ENCODE assay signal across 2 cellular contexts in the genomic region with DNA sequence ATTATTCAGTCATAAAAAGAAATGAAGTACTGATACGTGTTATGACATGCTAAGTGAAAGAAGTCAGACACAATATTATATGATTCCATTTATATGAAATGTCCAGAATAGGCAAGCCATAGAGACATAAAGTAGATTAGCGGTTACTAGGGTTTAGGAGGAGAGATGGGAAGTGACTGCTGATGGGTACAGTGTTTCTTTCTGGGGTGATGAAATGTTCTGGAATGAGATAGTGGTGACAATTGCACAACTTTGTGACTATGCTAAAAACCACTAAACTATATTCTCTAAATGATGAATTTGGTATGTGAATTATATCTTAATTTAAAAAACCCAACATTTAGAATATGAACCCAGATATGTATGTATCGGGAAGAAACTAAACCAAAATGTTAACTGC.
TF ChIP-seq lines count a peak whose summit lies in the region.

No MANE protein-coding gene starts in this region.

TF ChIP-seq in liver, 16 proteins besides CTCF, POLR2A, EP300 and RAD21:
- TF ChIP-seq, protein P1, sequence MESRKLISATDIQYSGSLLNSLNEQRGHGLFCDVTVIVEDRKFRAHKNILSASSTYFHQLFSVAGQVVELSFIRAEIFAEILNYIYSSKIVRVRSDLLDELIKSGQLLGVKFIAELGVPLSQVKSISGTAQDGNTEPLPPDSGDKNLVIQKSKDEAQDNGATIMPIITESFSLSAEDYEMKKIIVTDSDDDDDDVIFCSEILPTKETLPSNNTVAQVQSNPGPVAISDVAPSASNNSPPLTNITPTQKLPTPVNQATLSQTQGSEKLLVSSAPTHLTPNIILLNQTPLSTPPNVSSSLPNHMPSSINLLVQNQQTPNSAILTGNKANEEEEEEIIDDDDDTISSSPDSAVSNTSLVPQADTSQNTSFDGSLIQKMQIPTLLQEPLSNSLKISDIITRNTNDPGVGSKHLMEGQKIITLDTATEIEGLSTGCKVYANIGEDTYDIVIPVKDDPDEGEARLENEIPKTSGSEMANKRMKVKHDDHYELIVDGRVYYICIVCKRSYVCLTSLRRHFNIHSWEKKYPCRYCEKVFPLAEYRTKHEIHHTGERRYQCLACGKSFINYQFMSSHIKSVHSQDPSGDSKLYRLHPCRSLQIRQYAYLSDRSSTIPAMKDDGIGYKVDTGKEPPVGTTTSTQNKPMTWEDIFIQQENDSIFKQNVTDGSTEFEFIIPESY (IDR thresholded peaks at IDR 0.05) = peak; percentile 19
- no peak for TF ChIP-seq YY1 (IDR thresholded peaks at IDR 0.05)
- TF ChIP-seq, protein P2, sequence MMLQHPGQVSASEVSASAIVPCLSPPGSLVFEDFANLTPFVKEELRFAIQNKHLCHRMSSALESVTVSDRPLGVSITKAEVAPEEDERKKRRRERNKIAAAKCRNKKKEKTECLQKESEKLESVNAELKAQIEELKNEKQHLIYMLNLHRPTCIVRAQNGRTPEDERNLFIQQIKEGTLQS (IDR thresholded peaks at IDR 0.05) = peak; percentile 62

TF ChIP-seq in HepG2, 621 proteins besides CTCF, POLR2A, EP300 and RAD21:
- no peak for TF ChIP-seq ZFP36 (IDR thresholded peaks at IDR 0.05; ENCODE audit: borderline replicate concordance, low read depth, low read length, partially characterized antibody)
- no peak for TF ChIP-seq ZNF260 (CRISPR knock-in tag; IDR thresholded peaks at IDR 0.05; ENCODE audit: borderline replicate concordance, low read depth)
- no peak for TF ChIP-seq TCF12 (IDR thresholded peaks at IDR 0.05)
- no peak for TF ChIP-seq TCF12 (CRISPR knock-in tag; IDR thresholded peaks at IDR 0.05)
- TF ChIP-seq, protein P3, sequence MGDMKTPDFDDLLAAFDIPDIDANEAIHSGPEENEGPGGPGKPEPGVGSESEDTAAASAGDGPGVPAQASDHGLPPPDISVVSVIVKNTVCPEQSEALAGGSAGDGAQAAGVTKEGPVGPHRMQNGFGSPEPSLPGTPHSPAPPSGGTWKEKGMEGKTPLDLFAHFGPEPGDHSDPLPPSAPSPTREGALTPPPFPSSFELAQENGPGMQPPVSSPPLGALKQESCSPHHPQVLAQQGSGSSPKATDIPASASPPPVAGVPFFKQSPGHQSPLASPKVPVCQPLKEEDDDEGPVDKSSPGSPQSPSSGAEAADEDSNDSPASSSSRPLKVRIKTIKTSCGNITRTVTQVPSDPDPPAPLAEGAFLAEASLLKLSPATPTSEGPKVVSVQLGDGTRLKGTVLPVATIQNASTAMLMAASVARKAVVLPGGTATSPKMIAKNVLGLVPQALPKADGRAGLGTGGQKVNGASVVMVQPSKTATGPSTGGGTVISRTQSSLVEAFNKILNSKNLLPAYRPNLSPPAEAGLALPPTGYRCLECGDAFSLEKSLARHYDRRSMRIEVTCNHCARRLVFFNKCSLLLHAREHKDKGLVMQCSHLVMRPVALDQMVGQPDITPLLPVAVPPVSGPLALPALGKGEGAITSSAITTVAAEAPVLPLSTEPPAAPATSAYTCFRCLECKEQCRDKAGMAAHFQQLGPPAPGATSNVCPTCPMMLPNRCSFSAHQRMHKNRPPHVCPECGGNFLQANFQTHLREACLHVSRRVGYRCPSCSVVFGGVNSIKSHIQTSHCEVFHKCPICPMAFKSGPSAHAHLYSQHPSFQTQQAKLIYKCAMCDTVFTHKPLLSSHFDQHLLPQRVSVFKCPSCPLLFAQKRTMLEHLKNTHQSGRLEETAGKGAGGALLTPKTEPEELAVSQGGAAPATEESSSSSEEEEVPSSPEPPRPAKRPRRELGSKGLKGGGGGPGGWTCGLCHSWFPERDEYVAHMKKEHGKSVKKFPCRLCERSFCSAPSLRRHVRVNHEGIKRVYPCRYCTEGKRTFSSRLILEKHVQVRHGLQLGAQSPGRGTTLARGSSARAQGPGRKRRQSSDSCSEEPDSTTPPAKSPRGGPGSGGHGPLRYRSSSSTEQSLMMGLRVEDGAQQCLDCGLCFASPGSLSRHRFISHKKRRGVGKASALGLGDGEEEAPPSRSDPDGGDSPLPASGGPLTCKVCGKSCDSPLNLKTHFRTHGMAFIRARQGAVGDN (CRISPR knock-in tag; IDR thresholded peaks at IDR 0.05) = no peak
- no peak for TF ChIP-seq PITX1 (CRISPR knock-in tag; IDR thresholded peaks at IDR 0.05)
- TF ChIP-seq ZSCAN25 (CRISPR knock-in tag; IDR thresholded peaks at IDR 0.05) = no peak
- TF ChIP-seq POLR2AphosphoS2 (IDR thresholded peaks at IDR 0.05; ENCODE audit: low read depth, low read length) = no peak
- no peak for TF ChIP-seq ZNF383 (CRISPR knock-in tag; IDR thresholded peaks at IDR 0.05; ENCODE audit: borderline replicate concordance)
- TF ChIP-seq NCOR1 (IDR thresholded peaks at IDR 0.05; ENCODE audit: borderline replicate concordance, low read length) = no peak
- TF ChIP-seq HMGA1 (CRISPR knock-in tag; conservative IDR thresholded peaks at IDR 0.05) = no peak
- TF ChIP-seq, protein P4, sequence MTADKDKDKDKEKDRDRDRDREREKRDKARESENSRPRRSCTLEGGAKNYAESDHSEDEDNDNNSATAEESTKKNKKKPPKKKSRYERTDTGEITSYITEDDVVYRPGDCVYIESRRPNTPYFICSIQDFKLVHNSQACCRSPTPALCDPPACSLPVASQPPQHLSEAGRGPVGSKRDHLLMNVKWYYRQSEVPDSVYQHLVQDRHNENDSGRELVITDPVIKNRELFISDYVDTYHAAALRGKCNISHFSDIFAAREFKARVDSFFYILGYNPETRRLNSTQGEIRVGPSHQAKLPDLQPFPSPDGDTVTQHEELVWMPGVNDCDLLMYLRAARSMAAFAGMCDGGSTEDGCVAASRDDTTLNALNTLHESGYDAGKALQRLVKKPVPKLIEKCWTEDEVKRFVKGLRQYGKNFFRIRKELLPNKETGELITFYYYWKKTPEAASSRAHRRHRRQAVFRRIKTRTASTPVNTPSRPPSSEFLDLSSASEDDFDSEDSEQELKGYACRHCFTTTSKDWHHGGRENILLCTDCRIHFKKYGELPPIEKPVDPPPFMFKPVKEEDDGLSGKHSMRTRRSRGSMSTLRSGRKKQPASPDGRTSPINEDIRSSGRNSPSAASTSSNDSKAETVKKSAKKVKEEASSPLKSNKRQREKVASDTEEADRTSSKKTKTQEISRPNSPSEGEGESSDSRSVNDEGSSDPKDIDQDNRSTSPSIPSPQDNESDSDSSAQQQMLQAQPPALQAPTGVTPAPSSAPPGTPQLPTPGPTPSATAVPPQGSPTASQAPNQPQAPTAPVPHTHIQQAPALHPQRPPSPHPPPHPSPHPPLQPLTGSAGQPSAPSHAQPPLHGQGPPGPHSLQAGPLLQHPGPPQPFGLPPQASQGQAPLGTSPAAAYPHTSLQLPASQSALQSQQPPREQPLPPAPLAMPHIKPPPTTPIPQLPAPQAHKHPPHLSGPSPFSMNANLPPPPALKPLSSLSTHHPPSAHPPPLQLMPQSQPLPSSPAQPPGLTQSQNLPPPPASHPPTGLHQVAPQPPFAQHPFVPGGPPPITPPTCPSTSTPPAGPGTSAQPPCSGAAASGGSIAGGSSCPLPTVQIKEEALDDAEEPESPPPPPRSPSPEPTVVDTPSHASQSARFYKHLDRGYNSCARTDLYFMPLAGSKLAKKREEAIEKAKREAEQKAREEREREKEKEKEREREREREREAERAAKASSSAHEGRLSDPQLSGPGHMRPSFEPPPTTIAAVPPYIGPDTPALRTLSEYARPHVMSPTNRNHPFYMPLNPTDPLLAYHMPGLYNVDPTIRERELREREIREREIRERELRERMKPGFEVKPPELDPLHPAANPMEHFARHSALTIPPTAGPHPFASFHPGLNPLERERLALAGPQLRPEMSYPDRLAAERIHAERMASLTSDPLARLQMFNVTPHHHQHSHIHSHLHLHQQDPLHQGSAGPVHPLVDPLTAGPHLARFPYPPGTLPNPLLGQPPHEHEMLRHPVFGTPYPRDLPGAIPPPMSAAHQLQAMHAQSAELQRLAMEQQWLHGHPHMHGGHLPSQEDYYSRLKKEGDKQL (CRISPR knock-in tag; IDR thresholded peaks at IDR 0.05; ENCODE audit: low read depth) = no peak
TF ChIP-seq in HepG2: peak in this region for 0.
